Comparison of ENCODE assay signal across 20 cellular contexts in the genomic region with DNA sequence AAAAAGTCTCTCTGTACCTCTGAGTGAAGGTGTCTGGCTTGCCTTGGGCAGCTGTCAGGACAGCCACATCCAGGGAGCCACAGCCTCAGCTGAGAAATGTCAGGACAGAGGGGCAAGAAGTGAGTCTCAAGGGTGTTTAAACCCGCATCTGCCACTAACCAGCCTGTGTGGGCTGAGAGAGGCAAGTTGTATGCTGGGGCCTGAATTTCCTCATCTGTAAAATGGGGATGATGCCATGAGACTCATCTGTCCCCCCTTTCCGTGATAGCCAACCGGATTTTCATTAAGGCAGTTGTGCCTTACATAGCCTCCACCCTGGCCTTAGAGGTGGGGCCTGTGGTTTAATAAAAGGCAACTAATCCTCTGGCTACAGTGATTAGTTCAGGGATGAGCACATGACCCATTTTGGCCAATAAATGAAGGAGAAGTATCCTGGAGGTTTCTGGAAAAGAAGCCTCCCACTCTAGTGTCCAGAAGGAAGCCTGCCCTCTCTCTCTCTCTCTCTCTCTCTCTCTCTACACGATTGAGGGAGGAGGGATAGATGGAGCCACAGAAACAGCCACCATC.
DNase-seq lines count a peak whose midpoint lies in the region; ATAC-seq and TF ChIP-seq lines count a peak whose summit lies in the region.
"Had no signal": no experiment of that assay in that cellular context is flagged by ENCODE, and none has a peak within 500 bp of the region (broad histone marks: within the 10 kb centered on the region; RNA-seq: fewer than 3 reads in every experiment).

No MANE protein-coding gene starts in this region.

- DNase-seq in NCI-H82 (lab: John Stamatoyannopoulos, UW) = peak; percentile 39
- DNase-seq in NCI-H82 treated with DMSO at 0.1 percent for 48 hours (lab: John Stamatoyannopoulos, UW; ENCODE audit: unreplicated experiment) = no peak
- peak in 1 of 2 experiments; percentile 65 for DNase-seq in SJCRH30
- DNase-seq in trophoblast cell = no peak
- DNase-seq in HFFc6 = no peak
- no peak for DNase-seq in glomerular visceral epithelial cell (ENCODE audit: extremely low spot score)
- DNase-seq: AML-193; Calu3; CD4-positive, alpha-beta memory T cell; DMS79 treated with DMSO at 0.1 percent for 48 hours; GF-D8; GOT3; H7; IMR-90; KBM-7 had no signal

- no peak overlapping the region for H3K18ac ChIP-seq in trophoblast cell (ENCODE audit: low read length)

- ATAC-seq in HG02973 (IDR thresholded peaks at IDR 0.05; ENCODE audit: unreplicated experiment) = no peak
- ATAC-seq: A549 had no signal

- H3K36me3 ChIP-seq in SJCRH30 (0 out of 2 replicates have a peak, but pooled peaks cover 2% of the 10 kb centered on the region), trophoblast cell (ENCODE audit: control insufficient read depth in 1 of 2, insufficient read depth in 2 of 2, low read length in 2 of 2) (no peaks in the 10 kb centered on the region)

- H3K9ac ChIP-seq in trophoblast cell (ENCODE audit: low read length) = no peak overlapping the region

- H3K4me3 Mint-ChIP-seq in HFFc6 = no peak overlapping the region
- H3K4me3 Mint-ChIP-seq: CD4-positive, alpha-beta memory T cell had no signal

- H3K36me3 Mint-ChIP-seq in HFFc6 (ENCODE audit: low read depth) = no peaks in the 10 kb centered on the region; the same call in 1 of the 2 replicates
- H3K36me3 Mint-ChIP-seq: CD4-positive, alpha-beta memory T cell had no signal

- H3K27me3 ChIP-seq in SJCRH30 = no peaks in the 10 kb centered on the region
- H3K27me3 ChIP-seq in trophoblast cell (ENCODE audit: insufficient read depth, low read length) = no peaks in the 10 kb centered on the region

- H3K4me3 ChIP-seq in SJCRH30 = no peak overlapping the region
- H3K4me3 ChIP-seq in trophoblast cell (ENCODE audit: low read depth, low read length) = no peak overlapping the region
- H3K4me3 ChIP-seq: A549 had no signal

- no peak overlapping the region for H2BK12ac ChIP-seq in trophoblast cell (ENCODE audit: low read length)

- H3K4ac ChIP-seq in trophoblast cell (ENCODE audit: low read depth, low read length) = no peak overlapping the region

- H3K79me1 ChIP-seq in trophoblast cell (ENCODE audit: low read length) = no peaks in the 10 kb centered on the region

- no peaks in the 10 kb centered on the region for H3K79me2 ChIP-seq in trophoblast cell (ENCODE audit: control insufficient read depth, insufficient read depth, low read length, poor library complexity)

- peak overlapping the region; percentile 0; the same call in 1 of the 2 replicates for H3K27ac ChIP-seq in SJCRH30
- H3K27ac ChIP-seq in trophoblast cell (ENCODE audit: low read depth, low read length) = no peak overlapping the region
- H3K27ac ChIP-seq: 22Rv1, A549, C4-2B, HL-60 had no signal

- H2AK5ac ChIP-seq in trophoblast cell (ENCODE audit: low read length) = no peak overlapping the region

- no CpG with 5 or more reads among the region's 4 CpGs for WGBS in trophoblast cell (ENCODE audit: extremely low coverage, insufficient coverage, insufficient read length)

- no peaks in the 10 kb centered on the region for H3K9me3 ChIP-seq in SJCRH30 (replicated peaks)
- no peaks in the 10 kb centered on the region for H3K9me3 ChIP-seq in trophoblast cell (ENCODE audit: insufficient read depth, low read depth, low read length)
- H3K9me3 ChIP-seq: A549 had no signal

- peaks cover 9% of the 10 kb centered on the region for H3K27me3 Mint-ChIP-seq in HFFc6 (ENCODE audit: insufficient read depth)

- H3K4me1 ChIP-seq in SJCRH30 (peaks cover 10% of the 10 kb centered on the region; the same call in 1 of the 2 replicates), trophoblast cell (ENCODE audit: control insufficient read depth in 1 of 2, insufficient read depth in 2 of 2, low read length in 2 of 2) (no peaks in the 10 kb centered on the region)

- H4K12ac ChIP-seq in trophoblast cell (ENCODE audit: low read depth, low read length) = no peak overlapping the region

- no peak overlapping the region for H4K91ac ChIP-seq in trophoblast cell (ENCODE audit: low read depth, low read length)

- H2BK120ac ChIP-seq in trophoblast cell (ENCODE audit: insufficient read depth, low read length, poor library complexity) = no peak overlapping the region

- peak overlapping the region; percentile 17 for H3K23ac ChIP-seq in trophoblast cell (ENCODE audit: low read length)

- no peak for TF ChIP-seq CTCF in HFFc6 (IDR thresholded peaks at IDR 0.05)

- H3K27ac Mint-ChIP-seq in HFFc6 = no peak overlapping the region
- H3K27ac Mint-ChIP-seq: CD4-positive, alpha-beta memory T cell had no signal

- no peak overlapping the region for H3K14ac ChIP-seq in trophoblast cell (ENCODE audit: low read length)

- peak overlapping the region; percentile 14 for H3K4me2 ChIP-seq in trophoblast cell (ENCODE audit: low read length)
- H3K4me2 ChIP-seq: A549 had no signal

- H3K4me1 Mint-ChIP-seq in HFFc6 (ENCODE audit: low read depth) = peaks cover 12% of the 10 kb centered on the region; the same call in 1 of the 2 replicates
- H3K4me1 Mint-ChIP-seq: CD4-positive, alpha-beta memory T cell had no signal

- no peak overlapping the region for H2AFZ ChIP-seq in trophoblast cell (ENCODE audit: insufficient read depth, low read length, poor library complexity)

- no peak overlapping the region for H2BK5ac ChIP-seq in trophoblast cell (ENCODE audit: low read depth, low read length, poor library complexity)

- no peaks in the 10 kb centered on the region for H3K9me3 Mint-ChIP-seq in HFFc6

- no peak overlapping the region for H4K8ac ChIP-seq in trophoblast cell (ENCODE audit: low read depth, low read length)
